1 cellular context compared by ENCODE assay signal in genomic region chr11:32435511-32435946, GRCh38.
A peak's percentile ranks its signal among the peaks of the same experiment; 100 is the strongest.
TF ChIP-seq lines count a peak whose summit lies in the region.

WT1 (minus strand) TSS chr11:32435539.

TF ChIP-seq in K562, 482 proteins besides CTCF, POLR2A, EP300 and RAD21 (continued from another document and continues in another):
- TF ChIP-seq NCOR1 (IDR thresholded peaks at IDR 0.05) (0 out of 2 replicates have a peak, but pooled peaks have one; percentile 28), ZNF699 (CRISPR knock-in tag; IDR thresholded peaks at IDR 0.05; ENCODE audit: insufficient replicate concordance) (no peak), NFIX (CRISPR knock-in tag; IDR thresholded peaks at IDR 0.05; ENCODE audit: low read depth) (no peak), ZNF3 (CRISPR knock-in tag; IDR thresholded peaks at IDR 0.05) (no peak), CBFB (CRISPR knock-in tag; IDR thresholded peaks at IDR 0.05) (no peak), ZNF780A (CRISPR knock-in tag; IDR thresholded peaks at IDR 0.05) (no peak), NCOA4 (IDR thresholded peaks at IDR 0.05; ENCODE audit: partially characterized antibody) (no peak), ZNF76 (CRISPR knock-in tag; IDR thresholded peaks at IDR 0.05; ENCODE audit: borderline replicate concordance) (no peak), MEIS2 (IDR thresholded peaks at IDR 0.05; ENCODE audit: partially characterized antibody) (peak; percentile 67), RFX5 (IDR thresholded peaks at IDR 0.05; ENCODE audit: low read depth, low read length) (no peak), HLTF (IDR thresholded peaks at IDR 0.05) (no peak), ZBTB2 (IDR thresholded peaks at IDR 0.05) (no peak), PYGO2 (tag; IDR thresholded peaks at IDR 0.05) (no peak), RB1 (IDR thresholded peaks at IDR 0.05; ENCODE audit: low read depth) (peak; percentile 75), ZNF449 (CRISPR knock-in tag; IDR thresholded peaks at IDR 0.05) (no peak), NR2C1 (IDR thresholded peaks at IDR 0.05) (no peak), NR2C1 (tag; IDR thresholded peaks at IDR 0.05) (no peak), POLR2AphosphoS5 (IDR thresholded peaks at IDR 0.05; ENCODE audit: control insufficient read depth, insufficient read depth, low read depth, low read length) (peak; percentile 38; the same call in 1 of the 2 replicates), ZC3H4 (CRISPR knock-in tag; IDR thresholded peaks at IDR 0.05; ENCODE audit: borderline replicate concordance) (no peak), NR1H2 (CRISPR knock-in tag; IDR thresholded peaks at IDR 0.05) (0 out of 2 replicates have a peak, but pooled peaks have one; percentile 58), ZNF143 (CRISPR knock-in tag; IDR thresholded peaks at IDR 0.05) (no peak), ZNF431 (CRISPR knock-in tag; IDR thresholded peaks at IDR 0.05) (no peak), RAD51 (IDR thresholded peaks at IDR 0.05; ENCODE audit: borderline replicate concordance, low read depth) (no peak), HOXB6 (CRISPR knock-in tag; IDR thresholded peaks at IDR 0.05; ENCODE audit: borderline replicate concordance) (no peak), ZBTB7A (IDR thresholded peaks at IDR 0.05; ENCODE audit: borderline replicate concordance, control insufficient read depth, low read depth, low read length) (no peak), GABPB2 (CRISPR knock-in tag; conservative IDR thresholded peaks at IDR 0.05) (no peak; the same call in 1 of the 2 replicates), EGR1 (conservative IDR thresholded peaks at IDR 0.05) (peak; percentile 28; the same call in 1 of the 2 replicates), ZNF707 (CRISPR knock-in tag; conservative IDR thresholded peaks at IDR 0.05) (no peak), POLR2G (IDR thresholded peaks at IDR 0.05; ENCODE audit: low read depth, low read length) (peak; percentile 85), HMGN3 (IDR thresholded peaks at IDR 0.05; ENCODE audit: borderline replicate concordance, extremely low read depth, insufficient read length, low read depth, low read length) (peak; percentile 55), ZNF354B (CRISPR knock-in tag; IDR thresholded peaks at IDR 0.05) (no peak), DMBX1 (CRISPR knock-in tag; IDR thresholded peaks at IDR 0.05; ENCODE audit: borderline replicate concordance) (no peak), EHMT2 (IDR thresholded peaks at IDR 0.05) (no peak), SRF (CRISPR knock-in tag; IDR thresholded peaks at IDR 0.05) (no peak), MAFK (IDR thresholded peaks at IDR 0.05; ENCODE audit: low read length) (no peak), YY1 (IDR thresholded peaks at IDR 0.05; ENCODE audit: borderline replicate concordance in 1 of 3, control insufficient read depth in 1 of 3, extremely low read depth in 1 of 3, insufficient read depth in 3 of 3, insufficient read length in 1 of 3, insufficient replicate concordance in 2 of 3, low read depth in 1 of 3, low read length in 2 of 3) (peak in 1 of 3 experiments; percentile 81), ETV1 (tag; conservative IDR thresholded peaks at IDR 0.05; ENCODE audit: low read depth) (no peak), BRCA1 (IDR thresholded peaks at IDR 0.05) (no peak), BRCA1 (CRISPR knock-in tag; IDR thresholded peaks at IDR 0.05) (no peak), KHSRP (IDR thresholded peaks at IDR 0.05) (no peak), ZC3H8 (IDR thresholded peaks at IDR 0.05) (no peak), GTF2E2 (tag; IDR thresholded peaks at IDR 0.05) (no peak; the same call in 1 of the 2 replicates), ZNF239 (CRISPR knock-in tag; IDR thresholded peaks at IDR 0.05) (no peak), NR2F6 (CRISPR knock-in tag; IDR thresholded peaks at IDR 0.05) (no peak), FOXP1 (CRISPR knock-in tag; IDR thresholded peaks at IDR 0.05) (0 out of 2 replicates have a peak, but pooled peaks have one; percentile 23), MECOM (CRISPR knock-in tag; IDR thresholded peaks at IDR 0.05) (0 out of 2 replicates have a peak, but pooled peaks have one; percentile 34)
- TF ChIP-seq, protein P1, sequence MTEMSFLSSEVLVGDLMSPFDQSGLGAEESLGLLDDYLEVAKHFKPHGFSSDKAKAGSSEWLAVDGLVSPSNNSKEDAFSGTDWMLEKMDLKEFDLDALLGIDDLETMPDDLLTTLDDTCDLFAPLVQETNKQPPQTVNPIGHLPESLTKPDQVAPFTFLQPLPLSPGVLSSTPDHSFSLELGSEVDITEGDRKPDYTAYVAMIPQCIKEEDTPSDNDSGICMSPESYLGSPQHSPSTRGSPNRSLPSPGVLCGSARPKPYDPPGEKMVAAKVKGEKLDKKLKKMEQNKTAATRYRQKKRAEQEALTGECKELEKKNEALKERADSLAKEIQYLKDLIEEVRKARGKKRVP (CRISPR knock-in tag; IDR thresholded peaks at IDR 0.05) = no peak
- TF ChIP-seq, protein P2, sequence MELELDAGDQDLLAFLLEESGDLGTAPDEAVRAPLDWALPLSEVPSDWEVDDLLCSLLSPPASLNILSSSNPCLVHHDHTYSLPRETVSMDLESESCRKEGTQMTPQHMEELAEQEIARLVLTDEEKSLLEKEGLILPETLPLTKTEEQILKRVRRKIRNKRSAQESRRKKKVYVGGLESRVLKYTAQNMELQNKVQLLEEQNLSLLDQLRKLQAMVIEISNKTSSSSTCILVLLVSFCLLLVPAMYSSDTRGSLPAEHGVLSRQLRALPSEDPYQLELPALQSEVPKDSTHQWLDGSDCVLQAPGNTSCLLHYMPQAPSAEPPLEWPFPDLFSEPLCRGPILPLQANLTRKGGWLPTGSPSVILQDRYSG (tag; conservative IDR thresholded peaks at IDR 0.05; ENCODE audit: low read depth) = no peak
- TF ChIP-seq, protein P3, sequence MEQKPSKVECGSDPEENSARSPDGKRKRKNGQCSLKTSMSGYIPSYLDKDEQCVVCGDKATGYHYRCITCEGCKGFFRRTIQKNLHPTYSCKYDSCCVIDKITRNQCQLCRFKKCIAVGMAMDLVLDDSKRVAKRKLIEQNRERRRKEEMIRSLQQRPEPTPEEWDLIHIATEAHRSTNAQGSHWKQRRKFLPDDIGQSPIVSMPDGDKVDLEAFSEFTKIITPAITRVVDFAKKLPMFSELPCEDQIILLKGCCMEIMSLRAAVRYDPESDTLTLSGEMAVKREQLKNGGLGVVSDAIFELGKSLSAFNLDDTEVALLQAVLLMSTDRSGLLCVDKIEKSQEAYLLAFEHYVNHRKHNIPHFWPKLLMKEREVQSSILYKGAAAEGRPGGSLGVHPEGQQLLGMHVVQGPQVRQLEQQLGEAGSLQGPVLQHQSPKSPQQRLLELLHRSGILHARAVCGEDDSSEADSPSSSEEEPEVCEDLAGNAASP (IDR thresholded peaks at IDR 0.05) = no peak
- TF ChIP-seq, protein P4, sequence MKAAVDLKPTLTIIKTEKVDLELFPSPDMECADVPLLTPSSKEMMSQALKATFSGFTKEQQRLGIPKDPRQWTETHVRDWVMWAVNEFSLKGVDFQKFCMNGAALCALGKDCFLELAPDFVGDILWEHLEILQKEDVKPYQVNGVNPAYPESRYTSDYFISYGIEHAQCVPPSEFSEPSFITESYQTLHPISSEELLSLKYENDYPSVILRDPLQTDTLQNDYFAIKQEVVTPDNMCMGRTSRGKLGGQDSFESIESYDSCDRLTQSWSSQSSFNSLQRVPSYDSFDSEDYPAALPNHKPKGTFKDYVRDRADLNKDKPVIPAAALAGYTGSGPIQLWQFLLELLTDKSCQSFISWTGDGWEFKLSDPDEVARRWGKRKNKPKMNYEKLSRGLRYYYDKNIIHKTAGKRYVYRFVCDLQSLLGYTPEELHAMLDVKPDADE (conservative IDR thresholded peaks at IDR 0.05; ENCODE audit: control insufficient read depth, low read depth, low read length) = no peak
- TF ChIP-seq, protein P5, sequence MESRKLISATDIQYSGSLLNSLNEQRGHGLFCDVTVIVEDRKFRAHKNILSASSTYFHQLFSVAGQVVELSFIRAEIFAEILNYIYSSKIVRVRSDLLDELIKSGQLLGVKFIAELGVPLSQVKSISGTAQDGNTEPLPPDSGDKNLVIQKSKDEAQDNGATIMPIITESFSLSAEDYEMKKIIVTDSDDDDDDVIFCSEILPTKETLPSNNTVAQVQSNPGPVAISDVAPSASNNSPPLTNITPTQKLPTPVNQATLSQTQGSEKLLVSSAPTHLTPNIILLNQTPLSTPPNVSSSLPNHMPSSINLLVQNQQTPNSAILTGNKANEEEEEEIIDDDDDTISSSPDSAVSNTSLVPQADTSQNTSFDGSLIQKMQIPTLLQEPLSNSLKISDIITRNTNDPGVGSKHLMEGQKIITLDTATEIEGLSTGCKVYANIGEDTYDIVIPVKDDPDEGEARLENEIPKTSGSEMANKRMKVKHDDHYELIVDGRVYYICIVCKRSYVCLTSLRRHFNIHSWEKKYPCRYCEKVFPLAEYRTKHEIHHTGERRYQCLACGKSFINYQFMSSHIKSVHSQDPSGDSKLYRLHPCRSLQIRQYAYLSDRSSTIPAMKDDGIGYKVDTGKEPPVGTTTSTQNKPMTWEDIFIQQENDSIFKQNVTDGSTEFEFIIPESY (CRISPR knock-in tag; IDR thresholded peaks at IDR 0.05) = no peak
- TF ChIP-seq, protein P6, sequence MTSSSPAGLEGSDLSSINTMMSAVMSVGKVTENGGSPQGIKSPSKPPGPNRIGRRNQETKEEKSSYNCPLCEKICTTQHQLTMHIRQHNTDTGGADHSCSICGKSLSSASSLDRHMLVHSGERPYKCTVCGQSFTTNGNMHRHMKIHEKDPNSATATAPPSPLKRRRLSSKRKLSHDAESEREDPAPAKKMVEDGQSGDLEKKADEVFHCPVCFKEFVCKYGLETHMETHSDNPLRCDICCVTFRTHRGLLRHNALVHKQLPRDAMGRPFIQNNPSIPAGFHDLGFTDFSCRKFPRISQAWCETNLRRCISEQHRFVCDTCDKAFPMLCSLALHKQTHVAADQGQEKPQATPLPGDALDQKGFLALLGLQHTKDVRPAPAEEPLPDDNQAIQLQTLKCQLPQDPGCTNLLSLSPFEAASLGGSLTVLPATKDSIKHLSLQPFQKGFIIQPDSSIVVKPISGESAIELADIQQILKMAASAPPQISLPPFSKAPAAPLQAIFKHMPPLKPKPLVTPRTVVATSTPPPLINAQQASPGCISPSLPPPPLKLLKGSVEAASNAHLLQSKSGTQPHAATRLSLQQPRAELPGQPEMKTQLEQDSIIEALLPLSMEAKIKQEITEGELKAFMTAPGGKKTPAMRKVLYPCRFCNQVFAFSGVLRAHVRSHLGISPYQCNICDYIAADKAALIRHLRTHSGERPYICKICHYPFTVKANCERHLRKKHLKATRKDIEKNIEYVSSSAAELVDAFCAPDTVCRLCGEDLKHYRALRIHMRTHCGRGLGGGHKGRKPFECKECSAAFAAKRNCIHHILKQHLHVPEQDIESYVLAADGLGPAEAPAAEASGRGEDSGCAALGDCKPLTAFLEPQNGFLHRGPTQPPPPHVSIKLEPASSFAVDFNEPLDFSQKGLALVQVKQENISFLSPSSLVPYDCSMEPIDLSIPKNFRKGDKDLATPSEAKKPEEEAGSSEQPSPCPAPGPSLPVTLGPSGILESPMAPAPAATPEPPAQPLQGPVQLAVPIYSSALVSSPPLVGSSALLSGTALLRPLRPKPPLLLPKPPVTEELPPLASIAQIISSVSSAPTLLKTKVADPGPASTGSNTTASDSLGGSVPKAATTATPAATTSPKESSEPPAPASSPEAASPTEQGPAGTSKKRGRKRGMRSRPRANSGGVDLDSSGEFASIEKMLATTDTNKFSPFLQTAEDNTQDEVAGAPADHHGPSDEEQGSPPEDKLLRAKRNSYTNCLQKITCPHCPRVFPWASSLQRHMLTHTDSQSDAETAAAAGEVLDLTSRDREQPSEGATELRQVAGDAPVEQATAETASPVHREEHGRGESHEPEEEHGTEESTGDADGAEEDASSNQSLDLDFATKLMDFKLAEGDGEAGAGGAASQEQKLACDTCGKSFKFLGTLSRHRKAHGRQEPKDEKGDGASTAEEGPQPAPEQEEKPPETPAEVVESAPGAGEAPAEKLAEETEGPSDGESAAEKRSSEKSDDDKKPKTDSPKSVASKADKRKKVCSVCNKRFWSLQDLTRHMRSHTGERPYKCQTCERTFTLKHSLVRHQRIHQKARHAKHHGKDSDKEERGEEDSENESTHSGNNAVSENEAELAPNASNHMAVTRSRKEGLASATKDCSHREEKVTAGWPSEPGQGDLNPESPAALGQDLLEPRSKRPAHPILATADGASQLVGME (CRISPR knock-in tag; IDR thresholded peaks at IDR 0.05) = no peak
